In genomic region chr11:121367434-121367833, GRCh38 we compare ENCODE assay signal across 10 cellular contexts.
DNase-seq lines count a peak whose midpoint lies in the region; ATAC-seq and TF ChIP-seq lines count a peak whose summit lies in the region.
"Had no signal": no experiment of that assay in that cellular context is flagged by ENCODE, and none has a peak within 500 bp of the region (broad histone marks: within the 10 kb centered on the region; RNA-seq: fewer than 3 reads in every experiment).

No MANE protein-coding gene starts in this region.

- 40 to 69% methylated on average over 5 of the region's 5 CpGs for WGBS in heart right ventricle, 2 donors
- WGBS in suprapubic skin, result 40% methylated on average over 5 of the region's 5 CpGs

- H3K36me3 Mint-ChIP-seq in T-helper 1 cell treated with Interleukin-12 subunit alpha and Interleukin-12 subunit beta and Interleukin-4 antibody, amounts not matched to agents 30 μg/mL and 1 μg/mL, for 36 hours (ENCODE audit: low read depth), result peaks cover 5% of the 10 kb centered on the region

- TF ChIP-seq EP300 in suprapubic skin (IDR thresholded peaks at IDR 0.05), result no peak

- DNase-seq in DMS79 treated with DMSO at 0.1 percent for 48 hours (lab: John Stamatoyannopoulos, UW) (peak; percentile 99), heart right ventricle (no peak), suprapubic skin (ENCODE audit: low spot score in 2 of 2) (no peak), ascending aorta (ENCODE audit: low spot score in 2 of 2) (no peak), COLO829 (ENCODE audit: low spot score) (no peak)

- H3K27ac ChIP-seq in heart right ventricle, result peak overlapping the region in 1 of 10 donors; percentile 31
- H3K27ac ChIP-seq in suprapubic skin, result no peak overlapping the region
- no peak overlapping the region for H3K27ac ChIP-seq in ascending aorta
- H3K27ac ChIP-seq: epithelial cell of prostate had no signal

- ATAC-seq in GM18909 (IDR thresholded peaks at IDR 0.05; ENCODE audit: poor library complexity, unreplicated experiment), result peak; percentile 88
- ATAC-seq in HG03060 (IDR thresholded peaks at IDR 0.05; ENCODE audit: low read depth, unreplicated experiment), result peak; percentile 90
- peak in 5 of 8 donors; percentile 29 to 57 (median 44) for ATAC-seq in heart right ventricle
- ATAC-seq: K562 had no signal

- peak overlapping the region; percentile 84 for H3K27ac Mint-ChIP-seq in T-helper 1 cell treated with Interleukin-12 subunit alpha and Interleukin-12 subunit beta and Interleukin-4 antibody, amounts not matched to agents 30 μg/mL and 1 μg/mL, for 36 hours

- no peaks in the 10 kb centered on the region for H3K27me3 Mint-ChIP-seq in T-helper 1 cell treated with Interleukin-12 subunit alpha and Interleukin-12 subunit beta and Interleukin-4 antibody, amounts not matched to agents 30 μg/mL and 1 μg/mL, for 36 hours (ENCODE audit: low read depth)

- peaks cover 27% of the 10 kb centered on the region for H3K4me1 Mint-ChIP-seq in T-helper 1 cell treated with Interleukin-12 subunit alpha and Interleukin-12 subunit beta and Interleukin-4 antibody, amounts not matched to agents 30 μg/mL and 1 μg/mL, for 36 hours (ENCODE audit: low read depth)

- peak overlapping the region; percentile 60 for H3K4me3 Mint-ChIP-seq in T-helper 1 cell treated with Interleukin-12 subunit alpha and Interleukin-12 subunit beta and Interleukin-4 antibody, amounts not matched to agents 30 μg/mL and 1 μg/mL, for 36 hours

- peak overlapping the region in 3 of 10 donors; percentile 1 to 18 (median 10) for H3K4me3 ChIP-seq in heart right ventricle
- no peak overlapping the region for H3K4me3 ChIP-seq in suprapubic skin
- no peak overlapping the region for H3K4me3 ChIP-seq in ascending aorta
- H3K4me3 ChIP-seq: K562 had no signal

- H3K9me3 Mint-ChIP-seq in T-helper 1 cell treated with Interleukin-12 subunit alpha and Interleukin-12 subunit beta and Interleukin-4 antibody, amounts not matched to agents 30 μg/mL and 1 μg/mL, for 36 hours, result peaks cover 3% of the 10 kb centered on the region

- H3K9me3 ChIP-seq in heart right ventricle (no peaks in the 10 kb centered on the region), suprapubic skin (no peaks in the 10 kb centered on the region), ascending aorta (no peaks in the 10 kb centered on the region)

- H3K27me3 ChIP-seq in heart right ventricle, result no peaks in the 10 kb centered on the region
- H3K27me3 ChIP-seq in suprapubic skin, result no peaks in the 10 kb centered on the region
- H3K27me3 ChIP-seq in ascending aorta, result no peaks in the 10 kb centered on the region

- H3K4me1 ChIP-seq in heart right ventricle (peaks cover 0 to 28% (median 5%) of the 10 kb centered on the region in 9 donors), suprapubic skin (peaks cover 20% of the 10 kb centered on the region), ascending aorta (no peaks in the 10 kb centered on the region)

- no peaks in the 10 kb centered on the region for H3K36me3 ChIP-seq in heart right ventricle
- no peaks in the 10 kb centered on the region for H3K36me3 ChIP-seq in suprapubic skin
- no peaks in the 10 kb centered on the region for H3K36me3 ChIP-seq in ascending aorta

- no peak for TF ChIP-seq POLR2A in suprapubic skin (IDR thresholded peaks at IDR 0.05)

- intact Hi-C loops in heart right ventricle (cut with DNase I), result no loop called here
- intact Hi-C loops in ascending aorta (cut with DNase I), result no loop called here

- no peak for TF ChIP-seq CTCF in heart right ventricle (IDR thresholded peaks at IDR 0.05)
- no peak for TF ChIP-seq CTCF in suprapubic skin (IDR thresholded peaks at IDR 0.05)
- no peak for TF ChIP-seq CTCF in ascending aorta (IDR thresholded peaks at IDR 0.05)
